ENCODE assay signal across 20 cellular contexts in genomic region chr1:183966487-183966886, GRCh38.
"Had no signal": no experiment of that assay in that cellular context is flagged by ENCODE, and none has a peak within 500 bp of the region (broad histone marks: within the 10 kb centered on the region; RNA-seq: fewer than 3 reads in every experiment).

No MANE protein-coding gene starts in this region.

- ATAC-seq: gastrocnemius medialis; lower lobe of right lung; naive thymus-derived CD4-positive, alpha-beta T cell; WTC11 had no signal

- H3K9me3 ChIP-seq: esophagus muscularis mucosa, gastrocnemius medialis, lower lobe of right lung, neutrophil, ovary, prostate gland, suprapubic skin, transverse colon, uterus had no signal

- H3K9me3 Mint-ChIP-seq: brain; stimulated activated naive CD8-positive, alpha-beta T cell treated with anti-CD3 and anti-CD28 coated beads, Interleukin-15, Interleukin-2, amounts not matched to agents 100 ng/mL and 50 ng/mL, for 24 hours; WTC11 had no signal

- H3K4me1 Mint-ChIP-seq: WTC11 had no signal

- H3K27ac Mint-ChIP-seq: activated naive CD4-positive, alpha-beta T cell treated with anti-CD3 and anti-CD28 coated beads, Interleukin-2, amount 50 U/mL, for 72 hours; naive thymus-derived CD4-positive, alpha-beta T cell; stimulated activated naive CD8-positive, alpha-beta T cell treated with anti-CD3 and anti-CD28 coated beads, Interleukin-15, Interleukin-2, amounts not matched to agents 100 ng/mL and 50 ng/mL, for 24 hours; WTC11 had no signal

- H3K4me3 ChIP-seq: esophagus muscularis mucosa, gastrocnemius medialis, lower lobe of right lung, ovary, prostate gland, suprapubic skin, transverse colon, uterus had no signal

- H3K4me3 Mint-ChIP-seq: brain; naive thymus-derived CD4-positive, alpha-beta T cell; stimulated activated naive CD8-positive, alpha-beta T cell treated with anti-CD3 and anti-CD28 coated beads, Interleukin-15, Interleukin-2, amounts not matched to agents 100 ng/mL and 50 ng/mL, for 24 hours; WTC11 had no signal

- DNase-seq: activated CD4-positive, alpha-beta T cell treated with anti-CD3 and anti-CD28 coated beads, Interleukin-2, amount 50 U/mL, for 48 hours; aorta; gastrocnemius medialis; hippocampal formation; lower lobe of right lung; mesendoderm; naive thymus-derived CD4-positive, alpha-beta T cell; ovary; stimulated activated CD4-positive, alpha-beta T cell treated with anti-CD3 and anti-CD28 coated beads, Interleukin-4, amount 100 ng/mL, for 24 hours; T-helper 9 cell; transverse colon; uterus had no signal

- H3K4me1 ChIP-seq: esophagus muscularis mucosa, gastrocnemius medialis, lower lobe of right lung, prostate gland, suprapubic skin, transverse colon, uterus had no signal

- H3K36me3 ChIP-seq: esophagus muscularis mucosa, lower lobe of right lung, neutrophil, ovary, prostate gland, suprapubic skin, transverse colon, uterus had no signal

- H3K27me3 ChIP-seq: esophagus muscularis mucosa, gastrocnemius medialis, neutrophil, ovary, suprapubic skin, transverse colon, uterus had no signal

- H3K27me3 Mint-ChIP-seq: brain had no signal

- H3K36me3 Mint-ChIP-seq: activated naive CD4-positive, alpha-beta T cell treated with anti-CD3 and anti-CD28 coated beads, Interleukin-2, amount 50 U/mL, for 72 hours; WTC11 had no signal

- H3K27ac ChIP-seq: esophagus muscularis mucosa, gastrocnemius medialis, lower lobe of right lung, neutrophil, ovary, prostate gland, suprapubic skin, transverse colon, uterus had no signal
